Comparison of ENCODE assay signal across 23 cellular contexts in the genomic region with DNA sequence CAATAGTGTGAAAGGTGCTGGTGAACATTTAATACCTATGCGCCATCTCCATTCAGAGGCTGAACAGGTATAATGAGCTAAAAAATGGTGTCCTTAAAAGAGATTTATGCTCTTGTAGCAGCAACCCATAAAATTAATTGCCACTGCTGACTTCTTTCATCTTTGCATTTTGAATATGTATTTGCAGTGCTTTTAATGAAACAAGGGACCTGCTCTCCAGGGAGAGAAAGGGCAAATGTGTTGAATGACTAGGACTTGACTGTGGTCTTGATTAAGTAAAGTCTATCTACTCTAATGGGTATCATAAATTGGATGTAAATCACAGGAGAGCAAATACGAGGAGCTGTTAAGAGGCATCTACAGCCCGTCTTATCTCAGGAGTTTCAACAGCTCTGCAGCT.
DNase-seq lines count a peak whose midpoint lies in the region; ATAC-seq and TF ChIP-seq lines count a peak whose summit lies in the region.
"Had no signal": no experiment of that assay in that cellular context is flagged by ENCODE, and none has a peak within 500 bp of the region (broad histone marks: within the 10 kb centered on the region; RNA-seq: fewer than 3 reads in every experiment).

No MANE protein-coding gene starts in this region.

- no peaks in the 10 kb centered on the region for H3K27me3 ChIP-seq in osteoblast (ENCODE audit: insufficient read depth, low read length)
- H3K27me3 ChIP-seq: vagina had no signal

- H3K9me3 ChIP-seq in osteoblast (ENCODE audit: low read depth, low read length): no peaks in the 10 kb centered on the region
- H3K9me3 ChIP-seq: A549, vagina had no signal

- no peaks in the 10 kb centered on the region for H4K20me1 ChIP-seq in osteoblast (ENCODE audit: insufficient read depth, low read length)

- no peak for ATAC-seq in HG03571 (IDR thresholded peaks at IDR 0.05; ENCODE audit: unreplicated experiment)
- ATAC-seq in sciatic nerve: no peak
- ATAC-seq: A549, WTC11 had no signal

- H3K79me2 ChIP-seq in osteoblast (ENCODE audit: insufficient read depth, low read length): peaks cover 3% of the 10 kb centered on the region

- H3K36me3 ChIP-seq in osteoblast (ENCODE audit: insufficient read depth, low read length): peaks cover 45% of the 10 kb centered on the region
- H3K36me3 ChIP-seq: vagina had no signal

- DNase-seq in DMS153 treated with DMSO at 0.1 percent for 48 hours (lab: John Stamatoyannopoulos, UW; ENCODE audit: unreplicated experiment) (peak; percentile 97), NCI-H1436 treated with DMSO at 0.1 percent for 48 hours (lab: John Stamatoyannopoulos, UW) (peak; percentile 90), NCI-H748 treated with DMSO at 0.1 percent for 48 hours (lab: John Stamatoyannopoulos, UW) (peak; percentile 68), osteoblast (ENCODE audit: insufficient read length, low spot score, missing footprints) (no peak), head of caudate nucleus (no peak), NCI-H524 treated with DMSO at 0.1 percent for 48 hours (lab: John Stamatoyannopoulos, UW) (no peak), sciatic nerve (ENCODE audit: low spot score) (no peak)
- DNase-seq: activated naive CD4-positive, alpha-beta T cell treated with anti-CD3 and anti-CD28 coated beads, Interleukin-2, amount 50 U/mL, for 16 hours; amygdala; DMS79; endodermal cell; GM23248; kidney; PC-9; SHP77 treated with DMSO at 0.1 percent for 48 hours; T-helper 9 cell had no signal

- intact Hi-C loops in head of caudate nucleus (cut with DNase I) (no loop called here), sciatic nerve (cut with DNase I) (loop anchor here (5.0 kb wide), 1 partner anchor 204 kb away; no protein-coding TSS in a partner anchor)

- H2AFZ ChIP-seq in osteoblast (ENCODE audit: low read length): no peak overlapping the region
- H2AFZ ChIP-seq: GM23248, PC-9 had no signal

- H3K4me2 ChIP-seq in osteoblast (ENCODE audit: insufficient read depth, low read length): no peak overlapping the region
- H3K4me2 ChIP-seq: A549, KMS-11, PC-9 had no signal

- H3K4me3 ChIP-seq in osteoblast (ENCODE audit: insufficient read depth, low read length): no peak overlapping the region
- H3K4me3 ChIP-seq: A549, coronary artery, GM23248, lung, PC-9, vagina had no signal

- no peak for TF ChIP-seq CTCF in osteoblast (IDR thresholded peaks at IDR 0.05; ENCODE audit: extremely low read depth, low read depth, low read length)

- H3K27ac ChIP-seq in osteoblast (ENCODE audit: low read depth, low read length): peak overlapping the region; percentile 84
- H3K27ac ChIP-seq: A549, GM23248, KMS-11, PC-9 had no signal

- peaks cover 37% of the 10 kb centered on the region for H3K4me1 ChIP-seq in osteoblast (ENCODE audit: insufficient read depth, low read length)

Comparison
In these comparisons a context has a peak if more than half of its experiments do, and no peak if none do; other contexts are left out.
1. DNase-seq: peak in DMS153 treated with DMSO at 0.1 percent for 48 hours (single experiment), NCI-H1436 treated with DMSO at 0.1 percent for 48 hours (single experiment) and NCI-H748 treated with DMSO at 0.1 percent for 48 hours (single experiment); none in osteoblast (single experiment), head of caudate nucleus (0 of 42), NCI-H524 treated with DMSO at 0.1 percent for 48 hours (single experiment) and sciatic nerve (single experiment).